ENCODE assay signal across 8 cellular contexts in genomic region chr4:40056722-40057539, GRCh38. TPM values are rescaled to one million over a fixed set of nuclear protein-coding genes. Genes with fewer than 3 reads are reported as not detected.
A peak's percentile ranks its signal among the peaks of the same experiment; 100 is the strongest.
DNase-seq lines count a peak whose midpoint lies in the region; ATAC-seq and TF ChIP-seq lines count a peak whose summit lies in the region.

Gene N4BP2, plus strand, starts transcription at chr4:40056850. Its CDS starts 40,491 bp downstream, at chr4:40097341.

- H4K20me1 ChIP-seq in fibroblast of lung (ENCODE audit: control insufficient read depth, extremely low read depth, insufficient read depth, low read length) = no peaks in the 10 kb centered on the region

- peak within 1 kb of the TSS; percentile 100 for H3K27ac Mint-ChIP-seq in activated T-helper 1 cell treated with anti-CD3 and anti-CD28 coated beads, Interleukin-12 subunit alpha, Interleukin-12 subunit beta, Interleukin-2, Interleukin-4 antibody, amounts not matched to agents 30 ng/mL and 10 ng/mL and 1 ng/mL, durations not matched to agents 14 hours and 24 hours and 36 hours
- peak within 1 kb of the TSS; percentile 91 to 95 for H3K27ac Mint-ChIP-seq in natural killer cell

- H3K36me3 ChIP-seq in fibroblast of lung (ENCODE audit: control insufficient read depth, insufficient read depth, low read length) = no peaks in the 10 kb centered on the region

- H3K4me3 Mint-ChIP-seq in activated T-helper 1 cell treated with anti-CD3 and anti-CD28 coated beads, Interleukin-12 subunit alpha, Interleukin-12 subunit beta, Interleukin-2, Interleukin-4 antibody, amounts not matched to agents 30 ng/mL and 10 ng/mL and 1 ng/mL, durations not matched to agents 14 hours and 24 hours and 36 hours = peak within 1 kb of the TSS; percentile 96
- peak within 1 kb of the TSS; percentile 95 for H3K4me3 Mint-ChIP-seq in natural killer cell

- peak; percentile 55 for ATAC-seq in GM21619 (IDR thresholded peaks at IDR 0.05; ENCODE audit: unreplicated experiment)
- ATAC-seq in natural killer cell = peak; percentile 65 to 81 (median 76)

- H3K4me3 ChIP-seq in Jurkat, Clone E6-1 (ENCODE audit: low read length) = peak within 1 kb of the TSS; percentile 87
- H3K4me3 ChIP-seq in fibroblast of lung (replicated peaks in 1 of 4; ENCODE audit: control extremely low read depth in 1 of 4, insufficient read depth in 1 of 4, low read depth in 3 of 4, low read length in 4 of 4) = peak within 1 kb of the TSS; percentile 67 to 90 (median 80)

- peaks cover 13% of the 10 kb centered on the region for H3K36me3 Mint-ChIP-seq in activated T-helper 1 cell treated with anti-CD3 and anti-CD28 coated beads, Interleukin-12 subunit alpha, Interleukin-12 subunit beta, Interleukin-2, Interleukin-4 antibody, amounts not matched to agents 30 ng/mL and 10 ng/mL and 1 ng/mL, durations not matched to agents 14 hours and 24 hours and 36 hours (ENCODE audit: low read depth)
- H3K36me3 Mint-ChIP-seq in natural killer cell = no peaks in the 10 kb centered on the region

- H3K4me1 Mint-ChIP-seq in activated T-helper 1 cell treated with anti-CD3 and anti-CD28 coated beads, Interleukin-12 subunit alpha, Interleukin-12 subunit beta, Interleukin-2, Interleukin-4 antibody, amounts not matched to agents 30 ng/mL and 10 ng/mL and 1 ng/mL, durations not matched to agents 14 hours and 24 hours and 36 hours (ENCODE audit: low read depth) = peaks cover 40% of the 10 kb centered on the region
- peaks cover 26 to 39% of the 10 kb centered on the region in 2 donors for H3K4me1 Mint-ChIP-seq in natural killer cell

- peak within 1 kb of the TSS; percentile 94 for H3K4me2 ChIP-seq in fibroblast of lung (ENCODE audit: extremely low read depth, insufficient read depth, low read length)

- peak within 1 kb of the TSS; percentile 95 for H3K27ac ChIP-seq in fibroblast of lung (ENCODE audit: insufficient read depth, low read length)

- no peaks in the 10 kb centered on the region for H3K79me2 ChIP-seq in fibroblast of lung (ENCODE audit: control insufficient read depth, insufficient read depth, low read length)

- H3K4me1 ChIP-seq in fibroblast of lung (ENCODE audit: control insufficient read depth, extremely low read depth, insufficient read depth, low read length) = no peaks in the 10 kb centered on the region

- H3K9ac ChIP-seq in fibroblast of lung (ENCODE audit: insufficient read depth, low read length) = peak within 1 kb of the TSS; percentile 97

- intact Hi-C loops in activated T-helper 1 cell treated with anti-CD3 and anti-CD28 coated beads, Interleukin-12 subunit alpha, Interleukin-12 subunit beta, Interleukin-2, Interleukin-4 antibody, amounts not matched to agents 30 ng/mL and 10 ng/mL and 1 ng/mL, durations not matched to agents 14 hours and 24 hours and 36 hours (cut with micrococcal nuclease) = loop anchor here (1.0 to 10.0 kb wide), 10 partner anchors 65 to 1922 kb away; partner anchors contain the start of genes LIAS, RBM47, RPL9 and UBE2K
- intact Hi-C loops in natural killer cell (cut with micrococcal nuclease) = loop anchor here (2.0 to 10.0 kb wide), 5 partner anchors 80 to 838 kb away; partner anchors contain the start of genes PDS5A, RHOH and UBE2K

- no peaks in the 10 kb centered on the region for H3K9me3 ChIP-seq in fibroblast of lung (ENCODE audit: control insufficient read depth, insufficient read depth, low read depth, low read length)

- H3K27me3 Mint-ChIP-seq in activated T-helper 1 cell treated with anti-CD3 and anti-CD28 coated beads, Interleukin-12 subunit alpha, Interleukin-12 subunit beta, Interleukin-2, Interleukin-4 antibody, amounts not matched to agents 30 ng/mL and 10 ng/mL and 1 ng/mL, durations not matched to agents 14 hours and 24 hours and 36 hours (ENCODE audit: insufficient read depth) = no peaks in the 10 kb centered on the region
- H3K27me3 Mint-ChIP-seq in natural killer cell (ENCODE audit: low read depth in 2 of 2) = no peaks in the 10 kb centered on the region

- no peaks in the 10 kb centered on the region for H3K27me3 ChIP-seq in fibroblast of lung (ENCODE audit: control insufficient read depth, insufficient read depth, low read length)

- H2AFZ ChIP-seq in fibroblast of lung (ENCODE audit: low read length) = peak within 1 kb of the TSS; percentile 75

- H3K9me3 Mint-ChIP-seq in activated T-helper 1 cell treated with anti-CD3 and anti-CD28 coated beads, Interleukin-12 subunit alpha, Interleukin-12 subunit beta, Interleukin-2, Interleukin-4 antibody, amounts not matched to agents 30 ng/mL and 10 ng/mL and 1 ng/mL, durations not matched to agents 14 hours and 24 hours and 36 hours = no peaks in the 10 kb centered on the region
- H3K9me3 Mint-ChIP-seq in natural killer cell = no peaks in the 10 kb centered on the region

- TF ChIP-seq CTCF in fibroblast of lung (conservative IDR thresholded peaks at IDR 0.05 in 1 of 2, IDR thresholded peaks at IDR 0.05 in 1 of 2; ENCODE audit: low read depth in 1 of 2, low read length in 2 of 2) = peak; percentile 28 to 53
- peak; percentile 74 for TF ChIP-seq CTCF in natural killer cell (IDR thresholded peaks at IDR 0.05)

- peak; percentile 95 for DNase-seq in DMS53 (lab: John Stamatoyannopoulos, UW)
- peak; percentile 75 for DNase-seq in Jurkat, Clone E6-1 (ENCODE audit: low read depth, low spot score)
- DNase-seq in RKO (ENCODE audit: low spot score) = peak; percentile 84
- peak; percentile 67 for DNase-seq in activated T-helper 1 cell treated with anti-CD3 and anti-CD28 coated beads, Interleukin-12 subunit alpha, Interleukin-12 subunit beta, Interleukin-2, Interleukin-4 antibody, amounts not matched to agents 30 ng/mL and 10 ng/mL and 1 ng/mL, durations not matched to agents 14 hours and 24 hours and 36 hours (ENCODE audit: low spot score)
- peak; percentile 76 to 77 for DNase-seq in fibroblast of lung (ENCODE audit: low read depth in 2 of 2)
- peak; percentile 63 for DNase-seq in natural killer cell
- DNase-seq in stimulated activated naive CD4-positive, alpha-beta T cell treated with Interleukin-2 at 50 U/mL for 16 hours (lab: John Stamatoyannopoulos, UW) = peak; percentile 69

RNA-seq across cellular contexts. Expression of gene N4BP2, which starts in this region (rescaled TPM):
- 9.2 TPM for polyA plus RNA-seq in Jurkat, Clone E6-1 (2012; ENCODE audit: insufficient read depth, insufficient read length)
- total RNA-seq in activated T-helper 1 cell treated with anti-CD3 and anti-CD28 coated beads, Interleukin-12 subunit alpha, Interleukin-12 subunit beta, Interleukin-2, Interleukin-4 antibody, amounts not matched to agents 30 ng/mL and 10 ng/mL and 1 ng/mL, durations not matched to agents 14 hours and 24 hours and 36 hours = 28.7 and 29.0 TPM in 2 replicates
- 5.1 and 5.3 TPM in 2 replicates for total RNA-seq in fibroblast of lung
- 2.2 and 3.0 TPM in 2 replicates for polyA plus RNA-seq in fibroblast of lung
- polyA plus RNA-seq in fibroblast of lung (2012) = 1.0 and 1.7 TPM in 2 replicates
- polyA minus RNA-seq in fibroblast of lung (ENCODE audit: low replicate concordance) = 0.16 and 0.26 TPM in 2 replicates
- total RNA-seq in natural killer cell = 10 to 100 TPM; 16.4 to 22.4 (median 17.5) TPM

Comparison
In these comparisons a context has a peak if more than half of its experiments do, and no peak if none do; other contexts are left out.
1. Peak in every context shown above with its lines: DNase-seq, ATAC-seq, H3K4me3 ChIP-seq and H3K27ac ChIP-seq.